Comparison of ENCODE assay signal across 12 cellular contexts in genomic region chr2:136248242-136248641, GRCh38.
DNase-seq lines count a peak whose midpoint lies in the region; ATAC-seq, FAIRE-seq and TF ChIP-seq lines count a peak whose summit lies in the region.
"Had no signal": no experiment of that assay in that cellular context is flagged by ENCODE, and none has a peak within 500 bp of the region (broad histone marks: within the 10 kb centered on the region; RNA-seq: fewer than 3 reads in every experiment).

No MANE protein-coding gene starts in this region.

- intact Hi-C loops in dorsolateral prefrontal cortex (cut with DNase I): loop anchor here in 1 of 2 donors (10.0 kb wide), 2 partner anchors 113 to 127 kb away; no protein-coding TSS in a partner anchor

- H3K4me3 ChIP-seq in bronchial epithelial cell (ENCODE audit: low read depth, low read length) (no peak overlapping the region), dorsolateral prefrontal cortex (no peak overlapping the region)
- H3K4me3 ChIP-seq: prostate gland had no signal

- H3K36me3 Mint-ChIP-seq in HFFc6 (ENCODE audit: low read depth): no peaks in the 10 kb centered on the region; the same call in 1 of the 2 replicates

- no peaks in the 10 kb centered on the region for H3K36me3 ChIP-seq in bronchial epithelial cell (ENCODE audit: control insufficient read depth, insufficient read depth, low read length)
- H3K36me3 ChIP-seq: prostate gland had no signal

- DNase-seq in H4 (ENCODE audit: low spot score): peak; percentile 87
- peak; percentile 93 for DNase-seq in NCI-H2171 treated with DMSO at 0.1 percent for 48 hours (lab: John Stamatoyannopoulos, UW)
- peak; percentile 80 for DNase-seq in bronchial epithelial cell (ENCODE audit: low read depth)
- DNase-seq in non-pigmented ciliary epithelial cell (ENCODE audit: low read depth): peak; percentile 34
- DNase-seq in dorsolateral prefrontal cortex: no peak
- DNase-seq in HFFc6: no peak
- DNase-seq: DND-41, GOT3, islet precursor cell had no signal

- TF ChIP-seq CTCF in bronchial epithelial cell (IDR thresholded peaks at IDR 0.05; ENCODE audit: insufficient read depth, low read length, severe bottlenecking): no peak
- no peak for TF ChIP-seq CTCF in dorsolateral prefrontal cortex (IDR thresholded peaks at IDR 0.05 in 54 of 56, conservative IDR thresholded peaks at IDR 0.05 in 2 of 56; ENCODE audit: low read depth in 1 of 56, partially characterized antibody in 56 of 56)
- TF ChIP-seq CTCF in HFFc6 (IDR thresholded peaks at IDR 0.05): no peak

- H3K27me3 ChIP-seq in bronchial epithelial cell (ENCODE audit: control insufficient read depth, insufficient read depth, low read length): no peaks in the 10 kb centered on the region
- H3K27me3 ChIP-seq in dorsolateral prefrontal cortex: no peaks in the 10 kb centered on the region

- H3K4me1 Mint-ChIP-seq in HFFc6 (ENCODE audit: low read depth): no peaks in the 10 kb centered on the region

- peak overlapping the region in 1 of 59 donors; percentile 31 for H3K27ac ChIP-seq in dorsolateral prefrontal cortex
- H3K27ac ChIP-seq: prostate gland had no signal

- peaks cover 2% of the 10 kb centered on the region; the same call in 1 of the 2 replicates for H3K27me3 Mint-ChIP-seq in HFFc6 (ENCODE audit: insufficient read depth)

- peak; percentile 28 for FAIRE-seq in bronchial epithelial cell (lab: Jason Lieb, UNC)

- H3K27ac Mint-ChIP-seq in HFFc6: no peak overlapping the region

- ATAC-seq in GM18498 (IDR thresholded peaks at IDR 0.05; ENCODE audit: unreplicated experiment) (no peak), HG03097 (IDR thresholded peaks at IDR 0.05; ENCODE audit: low FRiP score, unreplicated experiment) (no peak)

- H3K9me3 Mint-ChIP-seq in HFFc6: peaks cover 23% of the 10 kb centered on the region

- no peak overlapping the region for H3K4me3 Mint-ChIP-seq in HFFc6

Comparison
In these comparisons a context has a peak if more than half of its experiments do, and no peak if none do; other contexts are left out.
1. DNase-seq: peak in H4 (single experiment), NCI-H2171 treated with DMSO at 0.1 percent for 48 hours (single experiment), bronchial epithelial cell (single experiment) and non-pigmented ciliary epithelial cell (single experiment); none in dorsolateral prefrontal cortex (0 of 10) and HFFc6 (single experiment).